ENCODE assay signal across 8 cellular contexts in the genomic region with DNA sequence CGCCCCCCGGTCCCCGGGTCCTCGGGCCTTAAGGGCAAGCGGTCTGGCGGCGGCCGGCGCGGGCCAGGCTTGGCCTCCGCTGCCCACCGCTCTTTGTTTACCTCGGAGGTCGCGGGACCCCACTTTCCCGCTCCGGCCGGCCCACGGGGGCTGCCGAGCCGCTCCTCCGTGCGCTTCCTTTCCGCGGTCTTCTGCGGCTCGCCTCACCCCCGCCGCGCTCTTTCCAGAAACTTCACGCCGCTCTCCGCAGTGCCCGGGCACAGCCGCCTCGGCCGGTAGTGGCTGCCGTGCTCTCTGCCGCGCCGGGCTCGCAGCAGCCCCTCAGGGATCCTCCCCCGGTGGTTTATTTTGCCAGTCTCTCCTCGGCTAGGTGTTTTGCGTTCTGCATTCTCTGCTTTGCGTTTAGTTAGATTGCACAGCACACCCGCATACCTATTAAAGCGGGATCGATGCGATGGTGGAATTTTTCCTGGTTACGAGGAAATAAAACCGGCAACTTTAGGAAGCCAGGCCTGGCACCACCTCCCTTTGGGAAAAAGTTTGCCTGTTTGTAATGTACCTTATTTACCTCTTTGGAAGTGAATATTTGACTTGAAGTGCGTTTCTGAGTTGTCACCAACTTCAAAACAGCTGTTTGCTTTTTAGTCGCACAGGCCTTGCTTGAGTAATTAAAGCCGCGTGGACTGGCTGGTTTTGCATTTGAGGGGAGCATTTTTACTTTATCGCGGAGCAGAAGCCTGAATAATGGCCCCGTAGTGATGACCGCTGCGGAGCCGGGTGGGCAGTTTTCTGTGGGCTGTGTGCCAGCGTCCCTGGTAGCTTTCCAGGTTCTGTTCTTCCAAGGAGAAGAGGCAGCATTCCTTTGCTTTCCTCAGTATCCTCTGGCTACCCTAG. TPM values are rescaled to one million over a fixed set of nuclear protein-coding genes. Genes with fewer than 3 reads are reported as not detected.
A peak's percentile ranks its signal among the peaks of the same experiment; 100 is the strongest.
DNase-seq lines count a peak whose midpoint lies in the region; TF ChIP-seq lines count a peak whose summit lies in the region.

No MANE protein-coding gene starts in this region.

- H3K4me1 Mint-ChIP-seq in HFFc6 (ENCODE audit: low read depth): peaks cover 43% of the 10 kb centered on the region

- TF ChIP-seq CTCF in GM12865 (IDR thresholded peaks at IDR 0.05; ENCODE audit: insufficient read depth, low read depth, low read length, missing control alignments) (no peak), HFFc6 (IDR thresholded peaks at IDR 0.05) (0 out of 2 replicates have a peak, but pooled peaks have one; percentile 4), dorsolateral prefrontal cortex (IDR thresholded peaks at IDR 0.05 in 54 of 56, conservative IDR thresholded peaks at IDR 0.05 in 2 of 56; ENCODE audit: low read depth in 1 of 56, partially characterized antibody in 56 of 56) (peak in 1 of 56 donors; percentile 2), lower leg skin (IDR thresholded peaks at IDR 0.05) (no peak)

- TF ChIP-seq POLR2A in lower leg skin (IDR thresholded peaks at IDR 0.05): no peak

- peak overlapping the region; percentile 93 for H3K4me3 ChIP-seq in GM12865 (ENCODE audit: low read depth, low read length)
- H3K4me3 ChIP-seq in dorsolateral prefrontal cortex: peak overlapping the region; percentile 66 to 100 (median 96)
- H3K4me3 ChIP-seq in lower leg skin (ENCODE audit: low read depth, poor library complexity, severe bottlenecking): peak overlapping the region; percentile 98

- H3K27ac ChIP-seq in dorsolateral prefrontal cortex: peak overlapping the region; percentile 63 to 100 (median 97)

- H3K27me3 Mint-ChIP-seq in HFFc6 (ENCODE audit: insufficient read depth): no peaks in the 10 kb centered on the region

- H3K4me3 Mint-ChIP-seq in HFFc6: peak overlapping the region; percentile 98

- intact Hi-C loops in dorsolateral prefrontal cortex (cut with DNase I) (loop anchor here in 1 of 2 donors (5.0 kb wide), 3 partner anchors 50 to 250 kb away; a partner anchor contains a TSS), lower leg skin (cut with DNase I; ENCODE audit: low total_unique reads) (no loop called here)

- H3K36me3 Mint-ChIP-seq in HFFc6 (ENCODE audit: low read depth): no peaks in the 10 kb centered on the region

- WGBS in lower leg skin, 2 donors: 0% methylated on average over 60 to 62 of the region's 63 CpGs

- H3K27ac Mint-ChIP-seq in HFFc6: peak overlapping the region; percentile 87

- peak; percentile 56 for DNase-seq in GM12865 (ENCODE audit: low read depth)
- peak; percentile 23 for DNase-seq in HFFc6
- peak; percentile 74 for DNase-seq in NAMALWA (ENCODE audit: low spot score)
- DNase-seq in activated CD4-positive, alpha-beta T cell treated with anti-CD3 and anti-CD28 coated beads, Interleukin-2, amount 50 U/mL, for 24 hours (ENCODE audit: low read depth in 1 of 2, low spot score in 1 of 2): peak; percentile 10 to 26
- peak in 8 of 10 donors; percentile 18 to 65 (median 46) for DNase-seq in dorsolateral prefrontal cortex
- DNase-seq in lower leg skin (ENCODE audit: low spot score in 2 of 2): peak in 1 of 2 donors; percentile 87
- peak; percentile 33 for DNase-seq in stimulated activated CD8-positive, alpha-beta memory T cell treated with anti-CD3 and anti-CD28 coated beads, Interleukin-12 subunit alpha, Interleukin-12 subunit beta, amount 100 ng/mL, for 1 hour (ENCODE audit: low read depth)
- DNase-seq in NCI-H1048 (lab: John Stamatoyannopoulos, UW): no peak

- H3K9me3 Mint-ChIP-seq in HFFc6: no peaks in the 10 kb centered on the region

- no peaks in the 10 kb centered on the region for H3K27me3 ChIP-seq in dorsolateral prefrontal cortex

RNA-seq across cellular contexts. Expression of a gene that starts 0.8 kb away (rescaled TPM):
- total RNA-seq in HFFc6 (2021; fragmentation: NEBNext Ultra II Directional; extraction: Animal tissue kit (Norgen Biotek cat#: 25700)): 10 to 100 TPM in 4 of 6 experiments, 1 to 10 TPM in 2; 8.9 to 13.6 (median 10.2) TPM
- total RNA-seq in dorsolateral prefrontal cortex (10 to 100 TPM; 20.9 to 64.0 (median 31.6) TPM), lower leg skin (10 to 100 TPM; 15.9 to 25.8 (median 18.7) TPM)

RNA-seq across cellular contexts. Expression of a gene that starts 48.5 kb away (rescaled TPM):
- total RNA-seq in HFFc6 (2021; fragmentation: NEBNext Ultra II Directional; extraction: Animal tissue kit (Norgen Biotek cat#: 25700)): 10 to 100 TPM in 3 of 6 experiments, 1 to 10 TPM in 3; 6.7 to 10.9 (median 9.3) TPM
- total RNA-seq in dorsolateral prefrontal cortex (10 to 100 TPM in 113 of 120 experiments, 1 to 10 TPM in 7; 7.2 to 34.6 (median 15.6) TPM), lower leg skin (10 to 100 TPM in 1 of 4 donors, 1 to 10 TPM in 3; 4.2 to 13.5 (median 6.1) TPM)
